Comparison of ENCODE assay signal across 19 cellular contexts in the genomic region with DNA sequence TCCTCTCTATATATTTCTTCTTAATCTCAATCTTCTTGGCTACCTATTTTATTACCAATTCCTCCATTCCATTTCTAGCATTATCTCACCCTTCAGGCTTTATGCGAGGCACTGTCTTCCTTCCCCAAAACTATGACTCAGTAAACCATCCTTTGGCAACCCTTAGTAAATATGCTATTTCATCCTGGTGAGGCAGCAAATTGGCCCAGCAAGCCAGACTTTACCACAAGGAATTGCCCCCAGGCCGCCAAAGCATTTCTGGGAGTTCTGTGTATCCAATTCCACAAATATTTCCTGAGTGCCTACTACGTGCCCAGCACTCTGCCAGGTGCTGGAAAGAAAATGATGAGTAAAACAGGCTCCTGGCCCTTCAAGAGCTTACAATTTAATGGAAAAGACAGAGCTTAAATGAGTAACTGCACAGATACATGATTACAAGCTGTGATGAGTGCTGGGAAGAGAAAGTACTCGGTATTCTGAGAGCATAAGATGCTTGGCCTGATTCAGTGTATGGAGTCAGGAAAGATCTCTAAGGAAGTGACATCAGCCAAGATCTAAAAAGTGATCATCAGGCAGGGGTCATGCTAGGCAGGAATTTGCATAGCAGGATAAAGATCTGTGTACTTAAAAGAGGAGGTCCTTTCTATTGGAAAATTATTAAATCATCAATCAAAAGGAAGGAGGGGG.
DNase-seq lines count a peak whose midpoint lies in the region; ATAC-seq and TF ChIP-seq lines count a peak whose summit lies in the region.
"Had no signal": no experiment of that assay in that cellular context is flagged by ENCODE, and none has a peak within 500 bp of the region (broad histone marks: within the 10 kb centered on the region; RNA-seq: fewer than 3 reads in every experiment).

No MANE protein-coding gene starts in this region.

- no peaks in the 10 kb centered on the region for H4K20me1 ChIP-seq in fibroblast of lung (ENCODE audit: control insufficient read depth, extremely low read depth, insufficient read depth, low read length)

- peaks cover 7% of the 10 kb centered on the region for H3K4me1 ChIP-seq in fibroblast of lung (ENCODE audit: control insufficient read depth, extremely low read depth, insufficient read depth, low read length)
- H3K4me1 ChIP-seq: parathyroid adenoma, SJSA1 had no signal

- no peak overlapping the region for H3K4me3 ChIP-seq in fibroblast of lung (replicated peaks in 1 of 4; ENCODE audit: control extremely low read depth in 1 of 4, insufficient read depth in 1 of 4, low read depth in 3 of 4, low read length in 4 of 4)
- H3K4me3 ChIP-seq: coronary artery, heart right ventricle, lung, SJSA1 had no signal

- ATAC-seq in HG02885 (IDR thresholded peaks at IDR 0.05; ENCODE audit: poor library complexity, unreplicated experiment) (no peak), GM18909 (IDR thresholded peaks at IDR 0.05; ENCODE audit: poor library complexity, unreplicated experiment) (no peak)
- ATAC-seq: heart right ventricle; stimulated activated naive B cell treated with anti-CD40 and anti-IgM and Interleukin-4, amounts not matched to agents 10 μg/mL and 1 μg/mL and 100 μg/mL, for 72 hours had no signal

- no peak overlapping the region for H3K9ac ChIP-seq in fibroblast of lung (ENCODE audit: insufficient read depth, low read length)
- H3K9ac ChIP-seq: parathyroid adenoma had no signal

- no peaks in the 10 kb centered on the region for H3K36me3 ChIP-seq in fibroblast of lung (ENCODE audit: control insufficient read depth, insufficient read depth, low read length)
- H3K36me3 ChIP-seq: heart right ventricle, SJSA1 had no signal

- no peak overlapping the region for H2AFZ ChIP-seq in fibroblast of lung (ENCODE audit: low read length)
- H2AFZ ChIP-seq: parathyroid adenoma had no signal

- H3K27me3 ChIP-seq in fibroblast of lung (ENCODE audit: control insufficient read depth, insufficient read depth, low read length): no peaks in the 10 kb centered on the region
- H3K27me3 ChIP-seq: heart right ventricle, SJSA1 had no signal

- no peaks in the 10 kb centered on the region for H3K79me2 ChIP-seq in fibroblast of lung (ENCODE audit: control insufficient read depth, insufficient read depth, low read length)
- H3K79me2 ChIP-seq: parathyroid adenoma had no signal

- H3K27ac ChIP-seq in fibroblast of lung (ENCODE audit: insufficient read depth, low read length): no peak overlapping the region
- H3K27ac ChIP-seq: coronary artery, heart right ventricle, parathyroid adenoma, SJSA1 had no signal

- no peak for TF ChIP-seq CTCF in fibroblast of lung (conservative IDR thresholded peaks at IDR 0.05 in 1 of 2, IDR thresholded peaks at IDR 0.05 in 1 of 2; ENCODE audit: low read depth in 1 of 2, low read length in 2 of 2)

- DNase-seq in H4 (ENCODE audit: low spot score) (peak; percentile 64), UCSD-AML1 (lab: John Stamatoyannopoulos, UW; ENCODE audit: unreplicated experiment) (peak; percentile 18), fibroblast of lung (ENCODE audit: low read depth in 2 of 2) (peak in 1 of 2 donors; percentile 91), stromal cell of bone marrow (ENCODE audit: low read depth) (peak; percentile 69)
- DNase-seq in activated CD4-positive, CD25-positive, alpha-beta regulatory T cell treated with anti-CD3 and anti-CD28 coated beads, Interleukin-2, amount 50 U/mL, for 72 hours: no peak
- DNase-seq: activated CD4-positive, alpha-beta T cell treated with anti-CD3 and anti-CD28 coated beads, Interleukin-2, amount 50 U/mL, for 48 hours; activated naive CD4-positive, alpha-beta T cell; DMS 273 treated with DMSO at 0.1 percent for 48 hours; heart right ventricle; NCI-H1048; NCI-H510A treated with DMSO at 0.1 percent for 48 hours; stimulated activated CD4-positive, alpha-beta T cell treated with anti-CD3 and anti-CD28 coated beads, Interleukin-2, amount 100 ng/mL, for 24 hours; stimulated activated naive B cell treated with anti-CD40 and anti-IgM and Interleukin-4, amounts not matched to agents 10 μg/mL and 1 μg/mL and 100 μg/mL, for 72 hours had no signal

- no peaks in the 10 kb centered on the region for H3K9me3 ChIP-seq in fibroblast of lung (ENCODE audit: control insufficient read depth, insufficient read depth, low read depth, low read length)
- H3K9me3 ChIP-seq: heart right ventricle, SJSA1 had no signal

- peak overlapping the region; percentile 13 for H3K4me2 ChIP-seq in fibroblast of lung (ENCODE audit: extremely low read depth, insufficient read depth, low read length)
